30 cellular contexts compared by ENCODE assay signal in the genomic region with DNA sequence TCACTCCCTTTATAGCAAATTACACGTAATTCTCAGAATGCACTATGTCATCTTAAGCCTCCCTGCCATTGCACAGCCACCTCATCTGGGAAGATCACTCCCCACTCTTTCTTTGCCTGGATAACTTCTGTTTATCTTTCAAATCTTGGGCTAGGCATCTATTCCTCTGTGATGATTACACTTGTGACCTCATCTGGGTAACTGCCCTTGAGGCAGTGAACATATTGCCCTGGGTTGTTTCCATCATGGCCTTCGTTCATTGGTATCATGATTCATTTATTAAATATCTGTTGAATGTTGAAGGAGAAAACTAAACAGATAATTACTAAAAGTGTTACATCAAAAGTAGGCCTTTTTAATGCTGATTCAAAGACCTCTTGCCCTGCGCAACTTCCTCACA. TPM values are rescaled to one million over a fixed set of nuclear protein-coding genes. Genes with fewer than 3 reads are reported as not detected.
DNase-seq lines count a peak whose midpoint lies in the region; ATAC-seq and TF ChIP-seq lines count a peak whose summit lies in the region.
"Had no signal": no experiment of that assay in that cellular context is flagged by ENCODE, and none has a peak within 500 bp of the region (broad histone marks: within the 10 kb centered on the region; RNA-seq: fewer than 3 reads in every experiment).

No MANE protein-coding gene starts in this region.

- H3K27me3 Mint-ChIP-seq in osteocyte (ENCODE audit: unreplicated experiment) = no peaks in the 10 kb centered on the region
- H3K27me3 Mint-ChIP-seq: brain, T-helper 17 cell had no signal

- peaks cover 26% of the 10 kb centered on the region for H3K4me1 Mint-ChIP-seq in osteocyte (ENCODE audit: unreplicated experiment)
- H3K4me1 Mint-ChIP-seq: brain; naive thymus-derived CD8-positive, alpha-beta T cell; T-helper 17 cell had no signal

- peak overlapping the region; percentile 10 for H3K27ac Mint-ChIP-seq in osteocyte (ENCODE audit: unreplicated experiment)
- H3K27ac Mint-ChIP-seq: activated T-cell treated with anti-CD3 and anti-CD28 coated beads, Interleukin-2, amount 50 U/mL, for 72 hours; brain; naive thymus-derived CD8-positive, alpha-beta T cell; T-helper 17 cell had no signal

- H3K4me3 ChIP-seq in choroid plexus epithelial cell (ENCODE audit: low read depth, low read length) = no peak overlapping the region
- H3K4me3 ChIP-seq: heart right ventricle, K562, lower lobe of right lung, PC-9, sigmoid colon, transverse colon had no signal

- no peak overlapping the region for H3K4me3 Mint-ChIP-seq in osteocyte (ENCODE audit: unreplicated experiment)
- H3K4me3 Mint-ChIP-seq: activated T-cell treated with anti-CD3 and anti-CD28 coated beads, Interleukin-2, amount 50 U/mL, for 72 hours; brain; naive thymus-derived CD8-positive, alpha-beta T cell; T-helper 17 cell had no signal

- DNase-seq in EH (ENCODE audit: low read depth) (peak; percentile 95), M059J (ENCODE audit: low read depth) (peak; percentile 95), choroid plexus epithelial cell (ENCODE audit: low read depth) (peak; percentile 8), osteocyte (ENCODE audit: extremely low spot score, unreplicated experiment) (no peak), activated T-cell treated with anti-CD3 and anti-CD28 coated beads for 4 hours (no peak), NCI-H2029 (lab: John Stamatoyannopoulos, UW) (no peak)
- DNase-seq: activated CD4-positive, alpha-beta T cell treated with anti-CD3 and anti-CD28 coated beads, Interleukin-2, amount 50 U/mL, for 48 hours; activated T-cell treated with anti-CD3 and anti-CD28 coated beads, Interleukin-2, amount 50 U/mL, for 72 hours; C1 segment of cervical spinal cord; DMS53; effector memory CD4-positive, alpha-beta T cell; GF-D8; heart right ventricle; lower lobe of right lung; naive thymus-derived CD8-positive, alpha-beta T cell; NCI-H2029 treated with DMSO at 0.1 percent for 48 hours; NCI-H526; nucleus accumbens; PC-9; sigmoid colon; stimulated activated CD4-positive, alpha-beta T cell treated with anti-CD3 and anti-CD28 coated beads, Interleukin-15, amount 100 ng/mL, for 24 hours; stimulated activated CD4-positive, alpha-beta T cell treated with anti-CD3 and anti-CD28 coated beads, Interleukin-4, amount 100 ng/mL, for 4 hours; T-helper 17 cell; transverse colon had no signal

- ATAC-seq in HG03159 (IDR thresholded peaks at IDR 0.05; ENCODE audit: unreplicated experiment) (no peak), GM18861 (IDR thresholded peaks at IDR 0.05; ENCODE audit: unreplicated experiment) (no peak)
- ATAC-seq: activated CD4-positive, CD25-positive, alpha-beta regulatory T cell treated with anti-CD3 and anti-CD28 coated beads, Interleukin-2, amount 50 U/mL, for 24 hours; activated T-cell treated with anti-CD3 and anti-CD28 coated beads, Interleukin-2, amount 50 U/mL, for 72 hours; heart right ventricle; K562; lower lobe of right lung; naive thymus-derived CD8-positive, alpha-beta T cell; T-helper 17 cell had no signal

- no peak for TF ChIP-seq CTCF in choroid plexus epithelial cell (conservative IDR thresholded peaks at IDR 0.05; ENCODE audit: low read depth, low read length)
- no peak for TF ChIP-seq CTCF in osteocyte (IDR thresholded peaks at IDR 0.05)

- H3K9me3 Mint-ChIP-seq in osteocyte (ENCODE audit: unreplicated experiment) = no peaks in the 10 kb centered on the region

- no peaks in the 10 kb centered on the region for H3K36me3 Mint-ChIP-seq in osteocyte (ENCODE audit: unreplicated experiment)
- H3K36me3 Mint-ChIP-seq: brain; naive thymus-derived CD8-positive, alpha-beta T cell had no signal

RNA-seq across cellular contexts. Expression of gene PDE3A, which starts 26.2 kb away (rescaled TPM):
- 13.5 and 18.9 TPM in 2 replicates for total RNA-seq in M059J (2014; rRNA removed; shearing (Covaris generic))
- total RNA-seq in osteocyte = 27.8 TPM in 2 replicates
- total RNA-seq: activated T-cell treated with anti-CD3 and anti-CD28 coated beads, Interleukin-2, amount 50 U/mL, for 72 hours; MCF 10A; naive thymus-derived CD8-positive, alpha-beta T cell; PC-9 had no signal

Comparison
In these comparisons a context has a peak if more than half of its experiments do, and no peak if none do; other contexts are left out.
1. DNase-seq: peak in EH (single experiment), M059J (single experiment) and choroid plexus epithelial cell (single experiment); none in osteocyte (single experiment), activated T-cell treated with anti-CD3 and anti-CD28 coated beads for 4 hours (single experiment) and NCI-H2029 (single experiment).